Comparison of ENCODE assay signal across 20 cellular contexts in genomic region chr3:171749128-171749527, GRCh38.
"Had no signal": no experiment of that assay in that cellular context is flagged by ENCODE, and none has a peak within 500 bp of the region (broad histone marks: within the 10 kb centered on the region; RNA-seq: fewer than 3 reads in every experiment).

No MANE protein-coding gene starts in this region.

- H3K36me3 ChIP-seq: tibial nerve had no signal

- H3K79me2 ChIP-seq: parathyroid adenoma had no signal

- H3K9me3 Mint-ChIP-seq: activated CD4-positive, alpha-beta memory T cell treated with anti-CD3 and anti-CD28 coated beads, Interleukin-2, amount 10 ng/mL, durations not matched to agents 7 days and 5 days; activated naive CD8-positive, alpha-beta T cell treated with anti-CD3 and anti-CD28 coated beads for 36 hours; naive thymus-derived CD8-positive, alpha-beta T cell; T-cell had no signal

- H3K9me3 ChIP-seq: body of pancreas, tibial nerve had no signal

- H3K36me3 Mint-ChIP-seq: activated CD8-positive, alpha-beta memory T cell treated with anti-CD3 and anti-CD28 coated beads, Interleukin-2, amount 10 ng/mL, durations not matched to agents 7 days and 5 days; activated naive CD8-positive, alpha-beta T cell treated with anti-CD3 and anti-CD28 coated beads for 36 hours; naive thymus-derived CD8-positive, alpha-beta T cell; T-cell had no signal

- H3K4me3 ChIP-seq: body of pancreas, tibial nerve had no signal

- H3K4me1 Mint-ChIP-seq: activated CD4-positive, alpha-beta memory T cell treated with anti-CD3 and anti-CD28 coated beads, Interleukin-2, amount 10 ng/mL, durations not matched to agents 7 days and 5 days; activated CD8-positive, alpha-beta memory T cell treated with anti-CD3 and anti-CD28 coated beads, Interleukin-2, amount 10 ng/mL, durations not matched to agents 7 days and 5 days; activated naive CD8-positive, alpha-beta T cell treated with anti-CD3 and anti-CD28 coated beads for 36 hours; endodermal cell; T-cell had no signal

- H3K4me3 Mint-ChIP-seq: activated CD4-positive, alpha-beta memory T cell treated with anti-CD3 and anti-CD28 coated beads, Interleukin-2, amount 10 ng/mL, durations not matched to agents 7 days and 5 days; activated CD8-positive, alpha-beta memory T cell treated with anti-CD3 and anti-CD28 coated beads, Interleukin-2, amount 10 ng/mL, durations not matched to agents 7 days and 5 days; activated naive CD8-positive, alpha-beta T cell treated with anti-CD3 and anti-CD28 coated beads for 36 hours; endodermal cell; naive thymus-derived CD8-positive, alpha-beta T cell; T-cell had no signal

- H3K27ac Mint-ChIP-seq: activated CD4-positive, alpha-beta memory T cell treated with anti-CD3 and anti-CD28 coated beads, Interleukin-2, amount 10 ng/mL, durations not matched to agents 7 days and 5 days; activated CD8-positive, alpha-beta memory T cell treated with anti-CD3 and anti-CD28 coated beads, Interleukin-2, amount 10 ng/mL, durations not matched to agents 7 days and 5 days; activated naive CD8-positive, alpha-beta T cell treated with anti-CD3 and anti-CD28 coated beads for 36 hours; endodermal cell; naive thymus-derived CD8-positive, alpha-beta T cell; T-cell had no signal

- ATAC-seq: activated CD8-positive, alpha-beta memory T cell treated with anti-CD3 and anti-CD28 coated beads, Interleukin-2, amount 10 ng/mL, durations not matched to agents 7 days and 5 days; naive thymus-derived CD8-positive, alpha-beta T cell; T-cell had no signal

- H3K27ac ChIP-seq: epithelial cell of prostate, parathyroid adenoma had no signal

- H2AFZ ChIP-seq: parathyroid adenoma had no signal

- DNase-seq: activated CD4-positive, alpha-beta memory T cell treated with anti-CD3 and anti-CD28 coated beads, Interleukin-2, amount 10 ng/mL, durations not matched to agents 7 days and 5 days; activated CD4-positive, alpha-beta T cell treated with anti-CD3 and anti-CD28 coated beads for 48 hours; activated CD4-positive, CD25-positive, alpha-beta regulatory T cell; activated CD8-positive, alpha-beta memory T cell treated with anti-CD3 and anti-CD28 coated beads, Interleukin-2, amount 10 ng/mL, durations not matched to agents 7 days and 5 days; activated naive CD4-positive, alpha-beta T cell; activated naive CD8-positive, alpha-beta T cell treated with anti-CD3 and anti-CD28 coated beads for 36 hours; amygdala; body of pancreas; caudate nucleus; endodermal cell; mesenchymal stem cell; naive thymus-derived CD8-positive, alpha-beta T cell; stimulated activated CD4-positive, alpha-beta T cell treated with anti-CD3 and anti-CD28 coated beads, Interleukin-12 subunit alpha, Interleukin-12 subunit beta, amount 100 ng/mL, for 4 hours; stimulated activated CD4-positive, alpha-beta T cell treated with anti-CD3 and anti-CD28 coated beads, Interleukin-1b, Interleukin-23, amount 100 ng/mL, for 48 hours; stimulated activated CD8-positive, alpha-beta memory T cell treated with anti-CD3 and anti-CD28 coated beads, Interleukin-4, amount 100 ng/mL, for 48 hours; stimulated activated naive CD4-positive, alpha-beta T cell; T-cell had no signal

- H3K27me3 ChIP-seq: body of pancreas, tibial nerve had no signal
